Comparison of ENCODE assay signal across 20 cellular contexts in the genomic region with DNA sequence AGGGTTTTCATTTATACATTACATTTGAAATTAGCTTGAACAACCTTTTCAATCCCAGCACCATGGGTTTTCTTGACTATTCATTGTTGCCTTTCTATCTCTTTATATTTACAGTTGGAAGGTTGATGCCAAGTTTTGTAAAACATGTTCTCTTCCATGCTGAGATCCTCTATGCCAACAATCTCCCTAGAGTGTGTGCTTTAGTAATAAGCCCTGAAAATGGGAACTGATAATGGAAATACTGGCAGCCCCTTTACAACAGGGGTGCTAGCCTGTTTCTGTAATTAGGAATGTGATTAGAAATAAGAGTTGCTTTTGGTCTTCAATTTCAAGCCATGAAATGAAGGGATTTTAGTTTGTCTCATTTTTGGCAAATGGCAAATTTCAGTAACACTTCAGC.
"Had no signal": no experiment of that assay in that cellular context is flagged by ENCODE, and none has a peak within 500 bp of the region (broad histone marks: within the 10 kb centered on the region; RNA-seq: fewer than 3 reads in every experiment).

No MANE protein-coding gene starts in this region.

- H3K9me3 Mint-ChIP-seq: activated naive CD8-positive, alpha-beta T cell treated with anti-CD3 and anti-CD28 coated beads, Interleukin-2, amount 50 U/mL, for 24 hours; activated T-helper 2 cell treated with anti-CD3 and anti-CD28 coated beads, Interferon-gamma antibody, Interleukin-2, Interleukin-4, amounts not matched to agents 10 μg/mL and 5 μg/mL and 100 μg/mL, durations not matched to agents 14 hours and 24 hours and 36 hours; dendritic cell treated with granulocyte-macrophage colony-stimulating factor and Interleukin-4, amounts not matched to agents 40 ng/mL and 50 ng/mL, for 4 days had no signal

- DNase-seq: activated CD4-positive, alpha-beta T cell treated with anti-CD3 and anti-CD28 coated beads, Interleukin-2, amount 50 U/mL, for 4 hours; activated CD4-positive, CD25-positive, alpha-beta regulatory T cell treated with anti-CD3 and anti-CD28 coated beads, Interleukin-2, amount 50 U/mL, for 72 hours; activated naive CD4-positive, alpha-beta T cell treated with anti-CD3 and anti-CD28 coated beads for 36 hours; activated naive CD8-positive, alpha-beta T cell treated with anti-CD3 and anti-CD28 coated beads, Interleukin-2, amount 50 U/mL, for 24 hours; aorta; cerebellar nuclear complex; effector memory CD4-positive, alpha-beta T cell; left colon; mammary epithelial cell; stimulated activated CD4-positive, alpha-beta T cell treated with anti-CD3 and anti-CD28 coated beads, Interleukin-12 subunit alpha, Interleukin-12 subunit beta, amount 100 ng/mL, for 4 hours; stimulated activated CD4-positive, alpha-beta T cell treated with anti-CD3 and anti-CD28 coated beads, Interleukin-2, amount 100 ng/mL, for 24 hours; stomach; T1000; upper lobe of right lung had no signal

- H3K9me3 ChIP-seq: gastroesophageal sphincter, neutrophil, stomach, thoracic aorta, upper lobe of right lung had no signal

- ATAC-seq: activated naive CD8-positive, alpha-beta T cell treated with anti-CD3 and anti-CD28 coated beads, Interleukin-2, amount 50 U/mL, for 24 hours; gastroesophageal sphincter; left colon; upper lobe of right lung had no signal

- H3K27ac ChIP-seq: gastroesophageal sphincter, neutrophil, parathyroid adenoma, stomach, thoracic aorta, upper lobe of right lung had no signal

- H3K27ac Mint-ChIP-seq: activated naive CD4-positive, alpha-beta T cell treated with anti-CD3 and anti-CD28 coated beads for 36 hours; activated naive CD8-positive, alpha-beta T cell treated with anti-CD3 and anti-CD28 coated beads, Interleukin-2, amount 50 U/mL, for 24 hours; activated T-helper 2 cell treated with anti-CD3 and anti-CD28 coated beads, Interferon-gamma antibody, Interleukin-2, Interleukin-4, amounts not matched to agents 10 μg/mL and 5 μg/mL and 100 μg/mL, durations not matched to agents 14 hours and 24 hours and 36 hours; dendritic cell treated with granulocyte-macrophage colony-stimulating factor and Interleukin-4, amounts not matched to agents 40 ng/mL and 50 ng/mL, for 4 days had no signal

- H3K4me1 ChIP-seq: parathyroid adenoma, upper lobe of right lung had no signal

- H3K9ac ChIP-seq: parathyroid adenoma had no signal

- H3K27me3 Mint-ChIP-seq: activated naive CD8-positive, alpha-beta T cell treated with anti-CD3 and anti-CD28 coated beads, Interleukin-2, amount 50 U/mL, for 24 hours; dendritic cell treated with granulocyte-macrophage colony-stimulating factor and Interleukin-4, amounts not matched to agents 40 ng/mL and 50 ng/mL, for 4 days had no signal

- H3K4me1 Mint-ChIP-seq: activated naive CD8-positive, alpha-beta T cell treated with anti-CD3 and anti-CD28 coated beads, Interleukin-2, amount 50 U/mL, for 24 hours had no signal

- H3K4me3 Mint-ChIP-seq: activated naive CD4-positive, alpha-beta T cell treated with anti-CD3 and anti-CD28 coated beads for 36 hours; activated naive CD8-positive, alpha-beta T cell treated with anti-CD3 and anti-CD28 coated beads, Interleukin-2, amount 50 U/mL, for 24 hours; dendritic cell treated with granulocyte-macrophage colony-stimulating factor and Interleukin-4, amounts not matched to agents 40 ng/mL and 50 ng/mL, for 4 days had no signal

- H2AFZ ChIP-seq: parathyroid adenoma had no signal

- H3K79me2 ChIP-seq: parathyroid adenoma had no signal

- H3K36me3 ChIP-seq: gastroesophageal sphincter, neutrophil, stomach, thoracic aorta, upper lobe of right lung had no signal

- H3K4me3 ChIP-seq: gastroesophageal sphincter, stomach, thoracic aorta, upper lobe of right lung had no signal

- H3K27me3 ChIP-seq: gastroesophageal sphincter, neutrophil, stomach, upper lobe of right lung had no signal
